Comparison of ENCODE assay signal across 8 cellular contexts in the genomic region with DNA sequence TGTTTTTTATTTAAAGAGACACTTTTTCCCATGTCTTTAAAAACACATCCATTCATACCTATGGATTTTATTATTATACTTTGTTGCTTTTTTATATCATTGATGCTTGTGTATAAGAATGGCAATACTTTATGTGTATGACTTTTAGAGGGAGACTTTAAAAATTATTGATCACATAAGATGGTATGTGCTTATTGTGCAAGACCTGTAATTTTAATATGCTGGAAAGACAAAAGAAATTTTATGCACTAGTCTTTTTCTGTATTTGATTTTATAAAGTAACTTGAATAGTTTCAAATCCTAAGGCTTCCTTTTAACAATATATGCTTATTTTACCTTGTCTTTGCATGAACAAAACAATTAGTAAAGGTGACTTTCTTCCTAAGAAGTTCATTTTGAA.
"Had no signal": no experiment of that assay in that cellular context is flagged by ENCODE, and none has a peak within 500 bp of the region (broad histone marks: within the 10 kb centered on the region; RNA-seq: fewer than 3 reads in every experiment).

No MANE protein-coding gene starts in this region.

- DNase-seq: H9, HCEC 1CT, KG1 had no signal

- H3K4me3 ChIP-seq: GM23338, K562 had no signal

- H2AFZ ChIP-seq: GM23338 had no signal

- H3K4me2 ChIP-seq: GM23338 had no signal

- FAIRE-seq: H1, H54, HTR-8/SVneo, K562 had no signal

- ATAC-seq: GM23338, K562 had no signal
